25 cellular contexts compared by ENCODE assay signal in genomic region chr9:95067057-95067456, GRCh38.
DNase-seq lines count a peak whose midpoint lies in the region; ATAC-seq and TF ChIP-seq lines count a peak whose summit lies in the region.
"Had no signal": no experiment of that assay in that cellular context is flagged by ENCODE, and none has a peak within 500 bp of the region (broad histone marks: within the 10 kb centered on the region; RNA-seq: fewer than 3 reads in every experiment).

No MANE protein-coding gene starts in this region.

- no peak for DNase-seq in right cardiac atrium
- DNase-seq in cardiac septum (ENCODE audit: low spot score) = no peak
- no peak for DNase-seq in sigmoid colon
- DNase-seq in vagina (ENCODE audit: extremely low spot score in 2 of 2) = peak in 1 of 2 donors; percentile 58
- no peak for DNase-seq in activated CD4-positive, alpha-beta T cell treated with anti-CD3 and anti-CD28 coated beads, Interleukin-2, amount 50 U/mL, for 1 hour
- no peak for DNase-seq in activated CD4-positive, alpha-beta T cell treated with anti-CD3 and anti-CD28 coated beads, Interleukin-2, amount 50 U/mL, for 48 hours
- no peak for DNase-seq in NCI-H2029 (lab: John Stamatoyannopoulos, UW)
- DNase-seq: activated naive CD4-positive, alpha-beta T cell; activated T-cell treated with anti-CD3 and anti-CD28 coated beads, Interleukin-2, amount 50 U/mL, for 48 hours; adrenal gland; BE2C; DMS53; mesenchymal stem cell; MV-4-11; NCI-H146; NCI-H2171; NCI-H510A treated with DMSO at 0.1 percent for 48 hours; NK-92 treated with Interleukin-12 subunit alpha and Interleukin-12 subunit beta, amount 100 ng/mL, for 24 hours; stimulated activated naive CD4-positive, alpha-beta T cell treated with Interleukin-2 at 50 U/mL for 16 hours; T-helper 17 cell had no signal

- TF ChIP-seq CTCF in gastroesophageal sphincter (IDR thresholded peaks at IDR 0.05) (no peak), sigmoid colon (IDR thresholded peaks at IDR 0.05) (no peak), vagina (IDR thresholded peaks at IDR 0.05) (no peak)

- no peak for TF ChIP-seq POLR2A in gastroesophageal sphincter (IDR thresholded peaks at IDR 0.05)
- TF ChIP-seq POLR2A in sigmoid colon (IDR thresholded peaks at IDR 0.05) = no peak
- no peak for TF ChIP-seq POLR2A in vagina (IDR thresholded peaks at IDR 0.05)

- intact Hi-C loops in right cardiac atrium (cut with DNase I) (no loop called here), cardiac septum (cut with DNase I) (no loop called here), sigmoid colon (cut with DNase I) (loop anchor here (5.0 kb wide), 1 partner anchor 60 kb away; no protein-coding TSS in a partner anchor), vagina (cut with DNase I) (loop anchor here (10.0 kb wide), 1 partner anchor 282 kb away; no protein-coding TSS in a partner anchor)

- 79% methylated on average over 6 of the region's 6 CpGs for WGBS in right cardiac atrium
- WGBS in gastroesophageal sphincter (ENCODE audit: low coverage in 1 of 2), 2 donors = 38% methylated on average over 6 of the region's 6 CpGs; no CpG with 5 or more reads in 1 of the 2 donors
- 89 to 91% methylated on average over 6 of the region's 6 CpGs for WGBS in sigmoid colon, 2 donors

- H3K4me3 ChIP-seq in right cardiac atrium (ENCODE audit: low read length) = no peak overlapping the region
- no peak overlapping the region for H3K4me3 ChIP-seq in gastroesophageal sphincter
- no peak overlapping the region for H3K4me3 ChIP-seq in sigmoid colon
- H3K4me3 ChIP-seq in vagina = no peak overlapping the region
- H3K4me3 ChIP-seq: adrenal gland, breast epithelium, SJSA1 had no signal

- peak overlapping the region; percentile 45 for H3K27ac ChIP-seq in right cardiac atrium (ENCODE audit: low read length)
- H3K27ac ChIP-seq in gastroesophageal sphincter = peak overlapping the region; percentile 61 to 89 (median 74)
- peak overlapping the region; percentile 77 to 99 (median 85) for H3K27ac ChIP-seq in sigmoid colon
- H3K27ac ChIP-seq in vagina = peak overlapping the region; percentile 95
- H3K27ac ChIP-seq: breast epithelium, KMS-11, SJSA1 had no signal

- H3K4me1 ChIP-seq in right cardiac atrium (ENCODE audit: control insufficient read depth, insufficient read depth, low read length) (peaks cover 32% of the 10 kb centered on the region), gastroesophageal sphincter (peaks cover 18 to 100% (median 52%) of the 10 kb centered on the region in 3 donors), sigmoid colon (peaks cover 0 to 100% (median 98%) of the 10 kb centered on the region in 4 donors), vagina (peaks cover 100% of the 10 kb centered on the region)
- H3K4me1 ChIP-seq: breast epithelium, SJSA1 had no signal

- TF ChIP-seq EP300 in gastroesophageal sphincter (IDR thresholded peaks at IDR 0.05) (no peak), sigmoid colon (IDR thresholded peaks at IDR 0.05) (no peak)

- H3K9me3 ChIP-seq in right cardiac atrium (ENCODE audit: control insufficient read depth, low read length) (no peaks in the 10 kb centered on the region), gastroesophageal sphincter (no peaks in the 10 kb centered on the region), sigmoid colon (no peaks in the 10 kb centered on the region), vagina (no peaks in the 10 kb centered on the region)
- H3K9me3 ChIP-seq: adrenal gland, BE2C, breast epithelium, SJSA1 had no signal

- H3K36me3 ChIP-seq in gastroesophageal sphincter (peaks cover 0 to 50% of the 10 kb centered on the region in 2 donors), sigmoid colon (peaks cover 0 to 44% (median 13%) of the 10 kb centered on the region in 4 donors), vagina (peaks cover 0 to 18% of the 10 kb centered on the region in 2 donors)
- H3K36me3 ChIP-seq: breast epithelium had no signal

- H3K27me3 ChIP-seq in right cardiac atrium (ENCODE audit: control insufficient read depth, insufficient read depth) = no peaks in the 10 kb centered on the region
- no peaks in the 10 kb centered on the region for H3K27me3 ChIP-seq in gastroesophageal sphincter
- no peaks in the 10 kb centered on the region for H3K27me3 ChIP-seq in sigmoid colon
- no peaks in the 10 kb centered on the region for H3K27me3 ChIP-seq in vagina
- H3K27me3 ChIP-seq: adrenal gland, BE2C, breast epithelium, SJSA1 had no signal

- ATAC-seq in right cardiac atrium (no peak), gastroesophageal sphincter (no peak)
- ATAC-seq: Panc1, T-helper 17 cell had no signal

Comparison
In these comparisons a context has a peak if more than half of its experiments do, and no peak if none do; other contexts are left out.
1. H3K27ac ChIP-seq: peak in every context shown above with its lines; median percentile 95 in vagina; 85 in sigmoid colon; 74 in gastroesophageal sphincter; 45 in right cardiac atrium.
2. intact Hi-C loops: an anchor here in sigmoid colon (5.0 kb wide) and vagina (10.0 kb wide); none called in right cardiac atrium and cardiac septum.